ENCODE assay signal across 1 cellular context in genomic region chr6:11214911-11215310, GRCh38.
TF ChIP-seq lines count a peak whose summit lies in the region.

No MANE protein-coding gene starts in this region.

TF ChIP-seq in IMR-90, 13 proteins besides CTCF, POLR2A, EP300 and RAD21 (continued from another document):
- no peak for TF ChIP-seq ELK1 (IDR thresholded peaks at IDR 0.05; ENCODE audit: borderline replicate concordance, low read depth, low read length)
- no peak for TF ChIP-seq MXI1 (IDR thresholded peaks at IDR 0.05; ENCODE audit: borderline replicate concordance, low read depth, low read length)
- TF ChIP-seq BHLHE40 (IDR thresholded peaks at IDR 0.05; ENCODE audit: low read depth, low read length), result no peak
- no peak for TF ChIP-seq SMC3 (IDR thresholded peaks at IDR 0.05; ENCODE audit: low read depth, low read length)
- no peak for TF ChIP-seq USF2 (IDR thresholded peaks at IDR 0.05; ENCODE audit: low read depth, low read length)
- TF ChIP-seq CHD1 (IDR thresholded peaks at IDR 0.05; ENCODE audit: low read depth, low read length), result no peak
- TF ChIP-seq MAZ (IDR thresholded peaks at IDR 0.05; ENCODE audit: borderline replicate concordance, low read depth, low read length), result no peak
- TF ChIP-seq NFE2L2 (IDR thresholded peaks at IDR 0.05; ENCODE audit: low read depth, low read length), result no peak
